ENCODE assay signal across 8 cellular contexts in genomic region chr2:159290289-159290907, GRCh38. TPM values are rescaled to one million over a fixed set of nuclear protein-coding genes. Genes with fewer than 3 reads are reported as not detected.
A peak's percentile ranks its signal among the peaks of the same experiment; 100 is the strongest.
DNase-seq lines count a peak whose midpoint lies in the region; ATAC-seq and TF ChIP-seq lines count a peak whose summit lies in the region.

No MANE protein-coding gene starts in this region.

- no peaks in the 10 kb centered on the region for H3K36me3 Mint-ChIP-seq in type B pancreatic cell
- H3K36me3 Mint-ChIP-seq in stimulated activated naive B cell treated with anti-CD40 and anti-IgM and Interleukin-4, amounts not matched to agents 10 μg/mL and 1 μg/mL and 100 μg/mL, for 72 hours = no peaks in the 10 kb centered on the region

- H3K9me3 Mint-ChIP-seq in type B pancreatic cell = no peaks in the 10 kb centered on the region
- no peaks in the 10 kb centered on the region for H3K9me3 Mint-ChIP-seq in stimulated activated naive B cell treated with anti-CD40 and anti-IgM and Interleukin-4, amounts not matched to agents 10 μg/mL and 1 μg/mL and 100 μg/mL, for 72 hours

- H3K4me3 ChIP-seq in GM12865 (ENCODE audit: low read depth, low read length) (no peak overlapping the region), brain microvascular endothelial cell (ENCODE audit: low read depth, low read length) (no peak overlapping the region)

- no peaks in the 10 kb centered on the region for H3K27me3 Mint-ChIP-seq in type B pancreatic cell
- peaks cover 0 to 3% of the 10 kb centered on the region in 2 donors for H3K27me3 Mint-ChIP-seq in stimulated activated naive B cell treated with anti-CD40 and anti-IgM and Interleukin-4, amounts not matched to agents 10 μg/mL and 1 μg/mL and 100 μg/mL, for 72 hours

- intact Hi-C loops in left cardiac atrium (cut with DNase I) = no loop called here

- peaks cover 22% of the 10 kb centered on the region for H3K4me1 Mint-ChIP-seq in type B pancreatic cell (ENCODE audit: unreplicated experiment)
- peaks cover 6 to 16% of the 10 kb centered on the region in 2 donors for H3K4me1 Mint-ChIP-seq in stimulated activated naive B cell treated with anti-CD40 and anti-IgM and Interleukin-4, amounts not matched to agents 10 μg/mL and 1 μg/mL and 100 μg/mL, for 72 hours

- H3K27ac Mint-ChIP-seq in type B pancreatic cell = no peak overlapping the region
- no peak overlapping the region for H3K27ac Mint-ChIP-seq in stimulated activated naive B cell treated with anti-CD40 and anti-IgM and Interleukin-4, amounts not matched to agents 10 μg/mL and 1 μg/mL and 100 μg/mL, for 72 hours

- no peaks in the 10 kb centered on the region for H3K36me3 ChIP-seq in brain microvascular endothelial cell (replicated peaks)

- DNase-seq in ACHN (peak; percentile 27), GM12865 (ENCODE audit: low read depth) (peak; percentile 60), NCI-H748 treated with DMSO at 0.1 percent for 48 hours (lab: John Stamatoyannopoulos, UW) (peak; percentile 33), brain microvascular endothelial cell (peak; percentile 92), stromal cell of bone marrow (ENCODE audit: low read depth) (peak; percentile 77), type B pancreatic cell (ENCODE audit: extremely low spot score, unreplicated experiment) (no peak), left cardiac atrium (no peak)
- DNase-seq in stimulated activated naive B cell treated with anti-CD40 and anti-IgM and Interleukin-4, amounts not matched to agents 10 μg/mL and 1 μg/mL and 100 μg/mL, for 72 hours = no peak

- in situ Hi-C loops in ACHN (cut with HindIII; ENCODE audit: low pct_ligation_motif_present, low pct_unique_long_range_greater_than_20kb, low sequenced_read_pairs) = no loop called here
- in situ Hi-C loops in brain microvascular endothelial cell (cut with HindIII; ENCODE audit: low pct_ligation_motif_present, low sequenced_read_pairs) = no loop called here

- ATAC-seq in stimulated activated naive B cell treated with anti-CD40 and anti-IgM and Interleukin-4, amounts not matched to agents 10 μg/mL and 1 μg/mL and 100 μg/mL, for 72 hours (replicated peaks) = no peak
- ATAC-seq in left cardiac atrium = no peak

- H3K27ac ChIP-seq in brain microvascular endothelial cell = peak overlapping the region; percentile 24

- no peak overlapping the region for H3K4me3 Mint-ChIP-seq in type B pancreatic cell
- H3K4me3 Mint-ChIP-seq in stimulated activated naive B cell treated with anti-CD40 and anti-IgM and Interleukin-4, amounts not matched to agents 10 μg/mL and 1 μg/mL and 100 μg/mL, for 72 hours = no peak overlapping the region

- TF ChIP-seq CTCF in GM12865 (IDR thresholded peaks at IDR 0.05; ENCODE audit: insufficient read depth, low read depth, low read length, missing control alignments) = no peak
- peak; percentile 45 for TF ChIP-seq CTCF in brain microvascular endothelial cell (IDR thresholded peaks at IDR 0.05; ENCODE audit: low read depth, low read length, missing control alignments)
- TF ChIP-seq CTCF in type B pancreatic cell (conservative IDR thresholded peaks at IDR 0.05) = no peak

- H3K27me3 ChIP-seq in brain microvascular endothelial cell (replicated peaks) = no peaks in the 10 kb centered on the region

RNA-seq across cellular contexts. Expression of gene WDSUB1, which starts 3.9 kb away (rescaled TPM):
- total RNA-seq in type B pancreatic cell (ENCODE audit: low replicate concordance) (9.5 and 11.6 TPM in 2 replicates), left cardiac atrium (1 to 10 TPM; 5.8 to 9.3 TPM)

Comparison
In these comparisons a context has a peak if more than half of its experiments do, and no peak if none do; other contexts are left out.
1. DNase-seq: peak in ACHN (single experiment), GM12865 (single experiment), NCI-H748 treated with DMSO at 0.1 percent for 48 hours (single experiment), brain microvascular endothelial cell (single experiment) and stromal cell of bone marrow (single experiment); none in type B pancreatic cell (single experiment), stimulated activated naive B cell treated with anti-CD40 and anti-IgM and Interleukin-4, amounts not matched to agents 10 μg/mL and 1 μg/mL and 100 μg/mL, for 72 hours (single experiment) and left cardiac atrium (single experiment).